In the genomic region with DNA sequence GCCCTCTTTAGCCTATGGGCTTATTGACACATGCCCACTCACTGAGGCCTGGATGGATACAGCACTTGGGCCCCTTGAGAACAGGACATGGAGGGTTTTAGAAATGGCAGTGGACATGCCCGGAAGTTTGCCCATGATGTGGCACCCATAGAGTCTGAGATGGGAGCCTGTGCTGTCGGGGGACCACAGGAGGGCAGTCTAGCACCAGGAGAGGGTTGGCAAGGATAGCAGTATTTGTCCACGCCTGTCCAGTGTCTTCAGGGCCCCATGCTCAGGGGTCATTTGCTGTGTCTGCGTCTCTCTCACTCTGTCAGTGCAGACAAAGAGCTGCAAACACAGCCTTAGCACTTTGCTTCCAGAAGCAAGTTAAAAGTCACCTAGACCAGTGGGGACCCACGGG, we compare ENCODE assay signal across 8 cellular contexts.
A peak's percentile ranks its signal among the peaks of the same experiment; 100 is the strongest.
DNase-seq lines count a peak whose midpoint lies in the region; ATAC-seq and TF ChIP-seq lines count a peak whose summit lies in the region.

No MANE protein-coding gene starts in this region.

- no peak overlapping the region for H3K4me3 ChIP-seq in fibroblast of mammary gland (ENCODE audit: control insufficient read depth, low read depth, low read length)

- DNase-seq in stimulated activated naive CD8-positive, alpha-beta T cell treated with anti-CD3 and anti-CD28 coated beads, Interleukin-15, Interleukin-2, amounts not matched to agents 100 U/mL and 50 U/mL, for 24 hours: no peak
- DNase-seq in RKO (ENCODE audit: low spot score) (peak; percentile 12), fibroblast of mammary gland (ENCODE audit: low read depth) (peak; percentile 40), GDM1 (lab: John Stamatoyannopoulos, UW) (no peak)

- H3K27ac Mint-ChIP-seq in stimulated activated naive CD8-positive, alpha-beta T cell treated with anti-CD3 and anti-CD28 coated beads, Interleukin-15, Interleukin-2, amounts not matched to agents 100 ng/mL and 50 ng/mL, for 24 hours: peak overlapping the region; percentile 32

- no peaks in the 10 kb centered on the region for H3K36me3 Mint-ChIP-seq in stimulated activated naive CD8-positive, alpha-beta T cell treated with anti-CD3 and anti-CD28 coated beads, Interleukin-15, Interleukin-2, amounts not matched to agents 100 ng/mL and 50 ng/mL, for 24 hours (ENCODE audit: low read depth)

- no peak overlapping the region for H3K4me3 Mint-ChIP-seq in stimulated activated naive CD8-positive, alpha-beta T cell treated with anti-CD3 and anti-CD28 coated beads, Interleukin-15, Interleukin-2, amounts not matched to agents 100 ng/mL and 50 ng/mL, for 24 hours

- H3K9me3 Mint-ChIP-seq in stimulated activated naive CD8-positive, alpha-beta T cell treated with anti-CD3 and anti-CD28 coated beads, Interleukin-15, Interleukin-2, amounts not matched to agents 100 ng/mL and 50 ng/mL, for 24 hours: peaks cover 3% of the 10 kb centered on the region

- TF ChIP-seq CTCF in fibroblast of mammary gland (conservative IDR thresholded peaks at IDR 0.05; ENCODE audit: control insufficient read depth, insufficient read depth, low read depth, low read length): peak; percentile 37

- no peak for ATAC-seq in stimulated activated naive CD8-positive, alpha-beta T cell treated with anti-CD3 and anti-CD28 coated beads, Interleukin-15, Interleukin-2, amounts not matched to agents 100 U/mL and 50 U/mL, for 24 hours
- ATAC-seq in HG02759 (IDR thresholded peaks at IDR 0.05; ENCODE audit: unreplicated experiment): no peak
- no peak for ATAC-seq in HG03342 (IDR thresholded peaks at IDR 0.05; ENCODE audit: unreplicated experiment)
- no peak for ATAC-seq in activated CD4-positive, CD25-positive, alpha-beta regulatory T cell treated with anti-CD3 and anti-CD28 coated beads, Interleukin-2, amount 50 U/mL, for 24 hours

- peaks cover 51% of the 10 kb centered on the region for H3K4me1 Mint-ChIP-seq in stimulated activated naive CD8-positive, alpha-beta T cell treated with anti-CD3 and anti-CD28 coated beads, Interleukin-15, Interleukin-2, amounts not matched to agents 100 ng/mL and 50 ng/mL, for 24 hours (ENCODE audit: low read depth)

- peaks cover 3% of the 10 kb centered on the region for H3K27me3 Mint-ChIP-seq in stimulated activated naive CD8-positive, alpha-beta T cell treated with anti-CD3 and anti-CD28 coated beads, Interleukin-15, Interleukin-2, amounts not matched to agents 100 ng/mL and 50 ng/mL, for 24 hours

Comparison
In these comparisons a context has a peak if more than half of its experiments do, and no peak if none do; other contexts are left out.
1. DNase-seq: peak in RKO (single experiment) and fibroblast of mammary gland (single experiment); none in stimulated activated naive CD8-positive, alpha-beta T cell treated with anti-CD3 and anti-CD28 coated beads, Interleukin-15, Interleukin-2, amounts not matched to agents 100 U/mL and 50 U/mL, for 24 hours (single experiment) and GDM1 (single experiment).